9 cellular contexts compared by ENCODE assay signal in the genomic region with DNA sequence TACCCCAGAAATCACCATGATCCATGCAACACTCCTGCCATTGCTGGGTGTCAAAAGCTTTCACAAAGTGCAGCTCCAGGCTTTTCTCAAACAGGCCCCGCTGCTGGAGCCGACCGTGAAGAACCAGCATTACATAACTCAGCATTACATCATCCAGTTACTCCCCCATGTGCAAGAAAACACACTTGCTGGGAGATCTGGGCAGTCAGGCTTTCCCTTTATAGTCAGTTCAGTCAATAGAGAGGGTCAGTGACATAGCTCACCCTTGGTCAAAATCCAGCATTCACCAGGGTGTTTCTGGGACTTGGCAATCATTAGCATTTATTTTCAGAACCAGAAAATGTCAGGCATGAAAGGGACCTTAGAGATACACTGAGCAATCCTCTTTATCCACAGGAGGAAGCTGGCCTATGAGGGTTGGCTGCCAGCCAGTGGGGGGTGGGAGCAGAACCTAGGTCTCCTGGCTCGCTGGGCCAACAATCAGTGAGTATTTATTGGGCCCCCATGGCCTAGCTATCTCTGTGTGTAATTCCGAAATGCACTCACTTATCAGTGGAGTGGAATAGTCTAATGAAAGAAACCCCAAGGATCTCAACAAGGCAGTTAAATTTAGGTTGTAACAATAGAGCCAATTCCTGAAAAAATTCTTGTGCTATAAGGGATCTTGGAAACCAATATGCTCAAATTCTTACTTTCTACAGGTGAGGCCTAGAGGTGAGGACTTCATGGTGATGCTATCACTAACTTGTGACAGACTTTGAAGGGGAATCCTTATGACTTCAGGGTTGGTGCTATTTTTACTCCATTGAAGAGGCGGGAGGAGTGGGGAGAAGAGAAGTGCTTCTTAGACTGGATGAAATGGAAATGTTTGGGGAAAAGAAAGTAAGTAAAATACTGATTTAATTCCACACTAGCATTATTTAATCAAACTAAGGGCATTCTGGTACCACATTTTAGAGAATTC. TPM values are rescaled to one million over a fixed set of nuclear protein-coding genes. Genes with fewer than 3 reads are reported as not detected.
A peak's percentile ranks its signal among the peaks of the same experiment; 100 is the strongest.
DNase-seq lines count a peak whose midpoint lies in the region; ATAC-seq and TF ChIP-seq lines count a peak whose summit lies in the region.
"Had no signal": no experiment of that assay in that cellular context is flagged by ENCODE, and none has a peak within 500 bp of the region (broad histone marks: within the 10 kb centered on the region; RNA-seq: fewer than 3 reads in every experiment).

No MANE protein-coding gene starts in this region.

- TF ChIP-seq CTCF in fibroblast of lung (conservative IDR thresholded peaks at IDR 0.05 in 1 of 2, IDR thresholded peaks at IDR 0.05 in 1 of 2; ENCODE audit: low read depth in 1 of 2, low read length in 2 of 2), result no peak
- TF ChIP-seq CTCF in omental fat pad (IDR thresholded peaks at IDR 0.05), result no peak

- intact Hi-C loops in CD4-positive, alpha-beta memory T cell (cut with micrococcal nuclease), result no loop called here

- H3K4me1 ChIP-seq in SJCRH30, result 0 out of 2 replicates have a peak, but pooled peaks cover 4% of the 10 kb centered on the region
- H3K4me1 ChIP-seq in fibroblast of lung (ENCODE audit: control insufficient read depth, extremely low read depth, insufficient read depth, low read length), result peaks cover 9% of the 10 kb centered on the region
- no peaks in the 10 kb centered on the region for H3K4me1 ChIP-seq in CD4-positive, alpha-beta memory T cell (ENCODE audit: insufficient read depth, low read length)

- H3K4me3 ChIP-seq in SJCRH30, result no peak overlapping the region
- no peak overlapping the region for H3K4me3 ChIP-seq in fibroblast of lung (replicated peaks in 1 of 4; ENCODE audit: control extremely low read depth in 1 of 4, insufficient read depth in 1 of 4, low read depth in 3 of 4, low read length in 4 of 4)
- no peak overlapping the region for H3K4me3 ChIP-seq in CD4-positive, alpha-beta memory T cell (ENCODE audit: low read length in 2 of 2)

- no peaks in the 10 kb centered on the region for H4K20me1 ChIP-seq in fibroblast of lung (ENCODE audit: control insufficient read depth, extremely low read depth, insufficient read depth, low read length)

- H3K4me2 ChIP-seq in fibroblast of lung (ENCODE audit: extremely low read depth, insufficient read depth, low read length), result no peak overlapping the region

- POLR2A ChIA-PET in CD4-positive, alpha-beta memory T cell (lab: Charles Lee; ENCODE audit: partially characterized antibody), result no interaction called here

- no peaks in the 10 kb centered on the region for H3K27me3 Mint-ChIP-seq in CD4-positive, alpha-beta memory T cell
- H3K27me3 Mint-ChIP-seq: stimulated activated naive CD8-positive, alpha-beta T cell treated with anti-CD3 and anti-CD28 coated beads, Interleukin-15, Interleukin-2, amounts not matched to agents 100 ng/mL and 50 ng/mL, for 24 hours had no signal

- ATAC-seq in omental fat pad (ENCODE audit: low FRiP score) (peak; percentile 85), GM18505 (IDR thresholded peaks at IDR 0.05; ENCODE audit: unreplicated experiment) (no peak), GM21717 (IDR thresholded peaks at IDR 0.05; ENCODE audit: unreplicated experiment) (no peak)

- no peak overlapping the region for H3K4me3 Mint-ChIP-seq in CD4-positive, alpha-beta memory T cell
- H3K4me3 Mint-ChIP-seq: stimulated activated naive CD8-positive, alpha-beta T cell treated with anti-CD3 and anti-CD28 coated beads, Interleukin-15, Interleukin-2, amounts not matched to agents 100 ng/mL and 50 ng/mL, for 24 hours had no signal

- no peak for TF ChIP-seq POLR2A in GM18505 (IDR thresholded peaks at IDR 0.05; ENCODE audit: borderline replicate concordance, extremely low read depth, insufficient read depth, insufficient read length)

- CTCF ChIA-PET in CD4-positive, alpha-beta memory T cell (lab: Charles Lee; ENCODE audit: partially characterized antibody), result interaction anchor here (1.6 kb wide), 1 partner anchor 62 kb away, joined by 5 read pairs; no protein-coding TSS in a partner anchor

- H3K27ac Mint-ChIP-seq in CD4-positive, alpha-beta memory T cell, result no peak overlapping the region
- H3K27ac Mint-ChIP-seq: stimulated activated naive CD8-positive, alpha-beta T cell treated with anti-CD3 and anti-CD28 coated beads, Interleukin-15, Interleukin-2, amounts not matched to agents 100 ng/mL and 50 ng/mL, for 24 hours had no signal

- H3K9me3 ChIP-seq in SJCRH30 (replicated peaks) (no peaks in the 10 kb centered on the region), fibroblast of lung (ENCODE audit: control insufficient read depth, insufficient read depth, low read depth, low read length) (no peaks in the 10 kb centered on the region)
- no peaks in the 10 kb centered on the region for H3K9me3 ChIP-seq in CD4-positive, alpha-beta memory T cell (ENCODE audit: control insufficient read depth in 1 of 2, low read length in 2 of 2)

- H2AFZ ChIP-seq in fibroblast of lung (ENCODE audit: low read length), result no peak overlapping the region

- H3K27ac ChIP-seq in SJCRH30, result no peak overlapping the region; the same call in 1 of the 2 replicates
- no peak overlapping the region for H3K27ac ChIP-seq in fibroblast of lung (ENCODE audit: insufficient read depth, low read length)
- no peak overlapping the region for H3K27ac ChIP-seq in CD4-positive, alpha-beta memory T cell (ENCODE audit: low read depth, low read length)

- no peaks in the 10 kb centered on the region for H3K27me3 ChIP-seq in SJCRH30
- H3K27me3 ChIP-seq in fibroblast of lung (ENCODE audit: control insufficient read depth, insufficient read depth, low read length), result no peaks in the 10 kb centered on the region
- no peaks in the 10 kb centered on the region for H3K27me3 ChIP-seq in CD4-positive, alpha-beta memory T cell (ENCODE audit: insufficient read depth, low read length)

- H3K79me2 ChIP-seq in fibroblast of lung (ENCODE audit: control insufficient read depth, insufficient read depth, low read length), result no peaks in the 10 kb centered on the region

- peaks cover 0 to 9% of the 10 kb centered on the region in 2 donors for H3K36me3 Mint-ChIP-seq in CD4-positive, alpha-beta memory T cell

- no peaks in the 10 kb centered on the region for H3K4me1 Mint-ChIP-seq in CD4-positive, alpha-beta memory T cell

- H3K9me3 Mint-ChIP-seq in CD4-positive, alpha-beta memory T cell, result no peaks in the 10 kb centered on the region
- H3K9me3 Mint-ChIP-seq: stimulated activated naive CD8-positive, alpha-beta T cell treated with anti-CD3 and anti-CD28 coated beads, Interleukin-15, Interleukin-2, amounts not matched to agents 100 ng/mL and 50 ng/mL, for 24 hours had no signal

- no peaks in the 10 kb centered on the region for H3K36me3 ChIP-seq in SJCRH30
- H3K36me3 ChIP-seq in fibroblast of lung (ENCODE audit: control insufficient read depth, insufficient read depth, low read length), result no peaks in the 10 kb centered on the region
- H3K36me3 ChIP-seq in CD4-positive, alpha-beta memory T cell (ENCODE audit: insufficient read depth, low read length), result no peaks in the 10 kb centered on the region

- DNase-seq in GF-D8 (lab: John Stamatoyannopoulos, UW) (peak; percentile 85), SJCRH30 (peak; percentile 13 to 48), fibroblast of lung (ENCODE audit: low read depth in 2 of 2) (peak; percentile 56 to 63), omental fat pad (ENCODE audit: low spot score) (peak; percentile 36), NCI-H1436 treated with DMSO at 0.1 percent for 48 hours (lab: John Stamatoyannopoulos, UW) (no peak)
- no peak for DNase-seq in CD4-positive, alpha-beta memory T cell

- no peak overlapping the region for H3K9ac ChIP-seq in fibroblast of lung (ENCODE audit: insufficient read depth, low read length)

RNA-seq across cellular contexts. Expression of a gene that starts 54.6 kb away (rescaled TPM):
- 36.5 and 37.3 TPM in 2 replicates for total RNA-seq in SJCRH30 (2014; rRNA removed; shearing (Covaris generic))
- total RNA-seq in fibroblast of lung (14.5 and 18.0 TPM in 2 replicates), omental fat pad (10 to 100 TPM; 21.4 to 47.8 (median 26.2) TPM)
- 30.3 and 31.9 TPM in 2 replicates for polyA plus RNA-seq in fibroblast of lung
- 27.4 and 29.6 TPM in 2 replicates for polyA plus RNA-seq in fibroblast of lung (2012)
- 13.6 and 15.8 TPM in 2 replicates for polyA minus RNA-seq in fibroblast of lung (ENCODE audit: low replicate concordance)
- total RNA-seq in CD4-positive, alpha-beta memory T cell, result 10 to 100 TPM; 10.6 to 14.3 TPM
- 10 to 100 TPM; 16.2 to 26.4 TPM for polyA plus RNA-seq in CD4-positive, alpha-beta memory T cell

RNA-seq across cellular contexts. Expression of a gene that starts 55.2 kb away (rescaled TPM):
- total RNA-seq in SJCRH30 (2014; rRNA removed; shearing (Covaris generic)), result 10.5 and 12.9 TPM in 2 replicates
- total RNA-seq in fibroblast of lung (18.5 and 22.6 TPM in 2 replicates), omental fat pad (10 to 100 TPM; 12.5 to 18.1 (median 14.5) TPM)
- 11.0 and 16.6 TPM in 2 replicates for polyA plus RNA-seq in fibroblast of lung
- polyA plus RNA-seq in fibroblast of lung (2012), result 9.9 and 13.9 TPM in 2 replicates
- 18.1 and 31.6 TPM in 2 replicates for polyA minus RNA-seq in fibroblast of lung (ENCODE audit: low replicate concordance)
- total RNA-seq in CD4-positive, alpha-beta memory T cell, result 10 to 100 TPM; 15.6 to 19.2 TPM
- 10 to 100 TPM; 29.5 to 48.4 TPM for polyA plus RNA-seq in CD4-positive, alpha-beta memory T cell

Comparison
In these comparisons a context has a peak if more than half of its experiments do, and no peak if none do; other contexts are left out.
1. DNase-seq: peak in GF-D8 (single experiment), SJCRH30 (2 of 2), fibroblast of lung (2 of 2) and omental fat pad (single experiment); none in CD4-positive, alpha-beta memory T cell (0 of 5) and NCI-H1436 treated with DMSO at 0.1 percent for 48 hours (single experiment).